ENCODE assay signal across 22 cellular contexts in genomic region chr9:129719135-129719534, GRCh38. TPM values are rescaled to one million over a fixed set of nuclear protein-coding genes. Genes with fewer than 3 reads are reported as not detected.
"Had no signal": no experiment of that assay in that cellular context is flagged by ENCODE, and none has a peak within 500 bp of the region (broad histone marks: within the 10 kb centered on the region; RNA-seq: fewer than 3 reads in every experiment).

No MANE protein-coding gene starts in this region.

- H3K4me3 ChIP-seq: lung, tibial artery had no signal

- H3K4me1 Mint-ChIP-seq: activated CD4-positive, alpha-beta T cell treated with anti-CD3 and anti-CD28 coated beads, Interleukin-2, amount 10 ng/mL, durations not matched to agents 24 days and 14 days; activated naive CD8-positive, alpha-beta T cell treated with anti-CD3 and anti-CD28 coated beads for 36 hours had no signal

- DNase-seq: activated CD4-positive, alpha-beta T cell treated with anti-CD3 and anti-CD28 coated beads, Interleukin-2, amount 10 ng/mL, durations not matched to agents 24 days and 14 days; activated CD4-positive, CD25-positive, alpha-beta regulatory T cell; activated CD8-positive, alpha-beta memory T cell treated with anti-CD3 and anti-CD28 coated beads, Interleukin-2, amount 50 U/mL, for 4 hours; activated naive CD8-positive, alpha-beta T cell treated with anti-CD3 and anti-CD28 coated beads for 36 hours; amniotic stem cell; cerebellar nuclear complex; effector CD8-positive, alpha-beta T cell; islet precursor cell; left colon; midbrain; occipital lobe; retina; stimulated activated CD4-positive, alpha-beta T cell treated with anti-CD3 and anti-CD28 coated beads, Interleukin-12 subunit alpha, Interleukin-12 subunit beta, amount 100 ng/mL, for 4 hours; stimulated activated CD4-positive, alpha-beta T cell treated with anti-CD3 and anti-CD28 coated beads, Interleukin-1b, Interleukin-23, amount 100 ng/mL, for 48 hours; stimulated activated naive CD4-positive, alpha-beta T cell treated with Interleukin-2 at 50 U/mL for 16 hours; T-helper 1 cell; T-helper 9 cell; tibial artery had no signal

- H3K27ac ChIP-seq: tibial artery had no signal

- H3K27me3 ChIP-seq: tibial artery had no signal

- H3K9me3 Mint-ChIP-seq: activated CD4-positive, alpha-beta T cell treated with anti-CD3 and anti-CD28 coated beads, Interleukin-2, amount 10 ng/mL, durations not matched to agents 24 days and 14 days; activated naive CD8-positive, alpha-beta T cell treated with anti-CD3 and anti-CD28 coated beads for 36 hours; nephron had no signal

- H3K36me3 Mint-ChIP-seq: activated naive CD8-positive, alpha-beta T cell treated with anti-CD3 and anti-CD28 coated beads for 36 hours had no signal

- H3K27ac Mint-ChIP-seq: activated CD4-positive, alpha-beta T cell treated with anti-CD3 and anti-CD28 coated beads, Interleukin-2, amount 10 ng/mL, durations not matched to agents 24 days and 14 days; activated naive CD8-positive, alpha-beta T cell treated with anti-CD3 and anti-CD28 coated beads for 36 hours; nephron had no signal

- H3K9me3 ChIP-seq: tibial artery had no signal

- H3K4me3 Mint-ChIP-seq: activated CD4-positive, alpha-beta T cell treated with anti-CD3 and anti-CD28 coated beads, Interleukin-2, amount 10 ng/mL, durations not matched to agents 24 days and 14 days; activated naive CD8-positive, alpha-beta T cell treated with anti-CD3 and anti-CD28 coated beads for 36 hours; nephron had no signal

RNA-seq across cellular contexts. Expression of gene PTGES, which starts 33.7 kb away (rescaled TPM):
- total RNA-seq: endothelial cell of umbilical vein had no signal
- polyA plus RNA-seq: endothelial cell of umbilical vein had no signal

RNA-seq across cellular contexts. Expression of gene PRRX2, which starts 53.7 kb away (rescaled TPM):
- total RNA-seq: glomerular endothelial cell had no signal
